ENCODE assay signal across 19 cellular contexts in the genomic region with DNA sequence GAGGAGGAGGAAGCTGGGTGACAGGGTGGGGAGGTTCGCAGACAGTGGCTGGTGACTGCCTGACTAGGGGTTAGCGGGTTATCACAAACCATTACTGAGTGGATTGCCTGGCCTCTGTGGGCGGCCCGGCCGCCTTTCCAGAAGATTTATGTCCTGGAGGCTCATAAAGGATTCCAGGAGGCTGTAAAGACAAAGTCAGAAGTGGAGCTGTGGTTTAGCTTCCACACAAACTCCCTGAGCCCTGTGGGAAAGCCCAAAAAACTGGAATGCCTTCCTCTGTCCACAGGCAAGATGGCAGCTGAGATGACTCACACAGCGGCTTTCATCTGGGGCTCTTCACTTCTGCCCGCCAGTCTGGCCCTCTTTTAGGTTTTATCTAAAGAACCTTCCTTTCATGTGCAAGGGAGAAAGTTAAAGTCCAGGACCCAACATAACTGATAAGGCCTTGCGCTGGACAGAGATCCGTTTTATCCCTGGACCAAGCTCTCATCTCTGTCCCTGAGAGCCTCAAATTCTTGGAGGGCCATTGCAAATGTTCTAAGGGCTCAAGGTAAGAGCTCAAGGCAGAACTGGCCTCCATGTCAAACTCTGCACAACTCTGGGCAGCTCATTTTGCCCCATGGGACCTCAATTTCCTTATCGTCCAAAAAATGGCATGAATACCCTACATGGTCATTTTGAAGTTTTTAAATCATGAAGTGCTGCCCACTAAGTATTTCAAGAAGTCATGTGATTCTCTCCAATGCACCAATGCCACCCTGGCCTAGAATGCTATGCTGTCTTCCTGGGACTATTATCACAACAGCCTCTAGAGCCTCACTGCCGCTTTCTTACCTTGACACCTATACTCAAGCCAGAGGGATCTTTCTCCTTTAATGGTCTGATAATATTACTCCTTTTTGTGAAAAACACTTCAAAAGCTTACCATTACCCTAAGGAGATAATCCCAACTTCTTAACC.
DNase-seq lines count a peak whose midpoint lies in the region; ATAC-seq and TF ChIP-seq lines count a peak whose summit lies in the region.
"Had no signal": no experiment of that assay in that cellular context is flagged by ENCODE, and none has a peak within 500 bp of the region (broad histone marks: within the 10 kb centered on the region; RNA-seq: fewer than 3 reads in every experiment).

No MANE protein-coding gene starts in this region.

- no peak for TF ChIP-seq POLR2A in esophagus muscularis mucosa (IDR thresholded peaks at IDR 0.05; ENCODE audit: low read depth)

- 83% methylated on average over 10 of the region's 11 CpGs for WGBS in esophagus muscularis mucosa
- WGBS in mesendoderm (ENCODE audit: extremely low coverage, insufficient coverage, low lambda C conversion rate) = no CpG with 5 or more reads among the region's 11 CpGs

- no peaks in the 10 kb centered on the region for H3K4me1 ChIP-seq in CD8-positive, alpha-beta memory T cell (ENCODE audit: insufficient read depth, low read length)
- H3K4me1 ChIP-seq in esophagus muscularis mucosa (no peaks in the 10 kb centered on the region), mesendoderm (ENCODE audit: control insufficient read depth, low read depth, low read length) (no peaks in the 10 kb centered on the region), BE2C (no peaks in the 10 kb centered on the region)
- H3K4me1 ChIP-seq: A549 had no signal

- no peak overlapping the region for H4K8ac ChIP-seq in mesendoderm (ENCODE audit: low read depth, low read length)

- CTCF ChIA-PET in CD8-positive, alpha-beta memory T cell (lab: Charles Lee) = no interaction called here

- H3K27ac ChIP-seq in CD8-positive, alpha-beta memory T cell (ENCODE audit: low read depth, low read length) = peak overlapping the region; percentile 10
- no peak overlapping the region for H3K27ac ChIP-seq in esophagus muscularis mucosa (replicated peaks in 1 of 4)
- no peak overlapping the region for H3K27ac ChIP-seq in mesendoderm (ENCODE audit: low read depth, low read length)
- H3K27ac ChIP-seq: A549, C4-2B had no signal

- H3K4me3 Mint-ChIP-seq in CD8-positive, alpha-beta memory T cell = no peak overlapping the region
- no peak overlapping the region for H3K4me3 Mint-ChIP-seq in CD14-positive monocyte

- no peaks in the 10 kb centered on the region for H3K27me3 Mint-ChIP-seq in CD8-positive, alpha-beta memory T cell
- H3K27me3 Mint-ChIP-seq in CD14-positive monocyte (ENCODE audit: low read depth in 3 of 3) = no peaks in the 10 kb centered on the region

- no peaks in the 10 kb centered on the region for H3K27me3 ChIP-seq in CD8-positive, alpha-beta memory T cell (ENCODE audit: insufficient read depth, low read length, poor library complexity, severe bottlenecking)
- no peaks in the 10 kb centered on the region for H3K27me3 ChIP-seq in esophagus muscularis mucosa
- no peaks in the 10 kb centered on the region for H3K27me3 ChIP-seq in mesendoderm (ENCODE audit: insufficient read depth, low read length, poor library complexity)
- no peaks in the 10 kb centered on the region for H3K27me3 ChIP-seq in BE2C

- H2BK120ac ChIP-seq in mesendoderm (ENCODE audit: low read depth, low read length) = no peak overlapping the region

- no peak overlapping the region for H3K56ac ChIP-seq in mesendoderm (ENCODE audit: low read length)

- no peaks in the 10 kb centered on the region for H3K79me1 ChIP-seq in mesendoderm (ENCODE audit: low read length)

- H3K23ac ChIP-seq in mesendoderm (ENCODE audit: low read length) = no peak overlapping the region

- no peak overlapping the region for H3K4me2 ChIP-seq in mesendoderm (ENCODE audit: low read length)
- H3K4me2 ChIP-seq: A549 had no signal

- H3K9me3 ChIP-seq in CD8-positive, alpha-beta memory T cell (ENCODE audit: low read length) = no peaks in the 10 kb centered on the region
- H3K9me3 ChIP-seq in esophagus muscularis mucosa (no peaks in the 10 kb centered on the region), BE2C (no peaks in the 10 kb centered on the region)
- H3K9me3 ChIP-seq: A549 had no signal

- H2BK5ac ChIP-seq in mesendoderm (ENCODE audit: low read length) = no peak overlapping the region

- no peak overlapping the region for H3K4me3 ChIP-seq in CD8-positive, alpha-beta memory T cell (ENCODE audit: low read length)
- H3K4me3 ChIP-seq in esophagus muscularis mucosa (no peak overlapping the region), mesendoderm (ENCODE audit: low read length) (no peak overlapping the region), BE2C (ENCODE audit: low read depth, low read length) (no peak overlapping the region)
- H3K4me3 ChIP-seq: A549 had no signal

- no peak overlapping the region for H3K4ac ChIP-seq in mesendoderm (ENCODE audit: low read depth, low read length)

- TF ChIP-seq CTCF in esophagus muscularis mucosa (IDR thresholded peaks at IDR 0.05) = no peak
- TF ChIP-seq CTCF in BE2C (IDR thresholded peaks at IDR 0.05; ENCODE audit: low read depth, low read length) = no peak
- TF ChIP-seq CTCF in CD14-positive monocyte (IDR thresholded peaks at IDR 0.05) = no peak

- H3K36me3 Mint-ChIP-seq in CD8-positive, alpha-beta memory T cell = peaks cover 35 to 59% (median 47%) of the 10 kb centered on the region in 3 donors
- H3K36me3 Mint-ChIP-seq in CD14-positive monocyte = no peaks in the 10 kb centered on the region

- H2AK5ac ChIP-seq in mesendoderm (ENCODE audit: low read length) = no peak overlapping the region

- DNase-seq in CD8-positive, alpha-beta memory T cell = no peak
- peak; percentile 24 for DNase-seq in M059J (ENCODE audit: low read depth)
- peak; percentile 57 for DNase-seq in esophagus muscularis mucosa (ENCODE audit: extremely low spot score)
- peak; percentile 53 for DNase-seq in mesendoderm
- DNase-seq in BE2C = no peak
- no peak for DNase-seq in CD14-positive monocyte (ENCODE audit: low spot score)
- no peak for DNase-seq in DMS 273 treated with DMSO at 0.1 percent for 48 hours (lab: John Stamatoyannopoulos, UW)
- DNase-seq: Calu3, DMS79, GF-D8, NCI-H1417 treated with DMSO at 0.1 percent for 48 hours, NCI-H1930, NCI-H446, NCI-H748 treated with DMSO at 0.1 percent for 48 hours, OCI-M1, RPMI8226 had no signal

- intact Hi-C loops in esophagus muscularis mucosa (cut with DNase I) (no loop called here), CD14-positive monocyte (cut with micrococcal nuclease) (no loop called here)

- H3K27ac Mint-ChIP-seq in CD8-positive, alpha-beta memory T cell = no peak overlapping the region
- no peak overlapping the region for H3K27ac Mint-ChIP-seq in CD14-positive monocyte

- H3K9ac ChIP-seq in mesendoderm (ENCODE audit: low read length) = no peak overlapping the region

- POLR2A ChIA-PET in CD8-positive, alpha-beta memory T cell (lab: Charles Lee) = no interaction called here

- no peak overlapping the region for H3K18ac ChIP-seq in mesendoderm (ENCODE audit: low read length)

- no peak for ATAC-seq in GM19397 (IDR thresholded peaks at IDR 0.05; ENCODE audit: unreplicated experiment)
- ATAC-seq: A549 had no signal

- H4K5ac ChIP-seq in mesendoderm (ENCODE audit: low read length) = no peak overlapping the region

- H2BK15ac ChIP-seq in mesendoderm (replicated peaks; ENCODE audit: low read depth) = no peak overlapping the region

- H3K36me3 ChIP-seq in CD8-positive, alpha-beta memory T cell (ENCODE audit: insufficient read depth, low read length) = no peaks in the 10 kb centered on the region
- H3K36me3 ChIP-seq in esophagus muscularis mucosa = peaks cover 0 to 34% (median 12%) of the 10 kb centered on the region in 4 donors
- H3K36me3 ChIP-seq in mesendoderm (ENCODE audit: control insufficient read depth, insufficient read depth, low read length) = no peaks in the 10 kb centered on the region
- peaks cover 21% of the 10 kb centered on the region for H3K36me3 ChIP-seq in BE2C

- TF ChIP-seq EP300 in esophagus muscularis mucosa (IDR thresholded peaks at IDR 0.05) = no peak

- no peaks in the 10 kb centered on the region for H3K4me1 Mint-ChIP-seq in CD8-positive, alpha-beta memory T cell
- H3K4me1 Mint-ChIP-seq in CD14-positive monocyte = no peaks in the 10 kb centered on the region

- H3K79me2 ChIP-seq in mesendoderm (ENCODE audit: control insufficient read depth, insufficient read depth, low read length) = no peaks in the 10 kb centered on the region

- peaks cover 0 to 6% (median 0%) of the 10 kb centered on the region in 5 donors for H3K9me3 Mint-ChIP-seq in CD8-positive, alpha-beta memory T cell
- peaks cover 1 to 9% (median 4%) of the 10 kb centered on the region in 7 donors for H3K9me3 Mint-ChIP-seq in CD14-positive monocyte

Comparison
In these comparisons a context has a peak if more than half of its experiments do, and no peak if none do; other contexts are left out.
1. DNase-seq: peak in M059J (single experiment), esophagus muscularis mucosa (single experiment) and mesendoderm (single experiment); none in CD8-positive, alpha-beta memory T cell (0 of 5), BE2C (single experiment), CD14-positive monocyte (single experiment) and DMS 273 treated with DMSO at 0.1 percent for 48 hours (single experiment).